ENCODE assay signal across 28 cellular contexts in genomic region chr12:69421548-69421947, GRCh38.
"Had no signal": no experiment of that assay in that cellular context is flagged by ENCODE, and none has a peak within 500 bp of the region (broad histone marks: within the 10 kb centered on the region; RNA-seq: fewer than 3 reads in every experiment).

No MANE protein-coding gene starts in this region.

- ATAC-seq: esophagus mucosa, gastrocnemius medialis, heart right ventricle, left colon, left lobe of liver, left ventricle myocardium superior, mucosa of descending colon had no signal

- H3K4me3 ChIP-seq: coronary artery, dorsolateral prefrontal cortex, esophagus squamous epithelium, gastrocnemius medialis, heart right ventricle, lower lobe of right lung, mucosa of descending colon had no signal

- DNase-seq: dermis blood vessel endothelial cell; dorsolateral prefrontal cortex; effector CD4-positive, alpha-beta T cell; effector memory CD4-positive, alpha-beta T cell; erythroblast; esophagus squamous epithelium; foreskin fibroblast; foreskin melanocyte; gastrocnemius medialis; glutamatergic neuron; head of caudate nucleus; heart right ventricle; hippocampal formation; left colon; left ventricle myocardium superior; lower lobe of right lung; mesenchymal stem cell; mucosa of descending colon; naive B cell had no signal

- H3K9me3 ChIP-seq: esophagus squamous epithelium, gastrocnemius medialis, heart right ventricle, lower lobe of right lung, mucosa of descending colon had no signal

- H3K4me1 Mint-ChIP-seq: naive B cell had no signal

- H3K36me3 Mint-ChIP-seq: mesothelial cell of epicardium, naive B cell had no signal

- H3K36me3 ChIP-seq: esophagus squamous epithelium, gastrocnemius medialis, heart right ventricle, lower lobe of right lung had no signal

- H3K4me3 Mint-ChIP-seq: mesothelial cell of epicardium, naive B cell had no signal

- H3K27ac ChIP-seq: coronary artery, dorsolateral prefrontal cortex, epithelial cell of prostate, esophagus squamous epithelium, gastrocnemius medialis, heart right ventricle, lower lobe of right lung had no signal

- H3K9me3 Mint-ChIP-seq: naive B cell had no signal

- FAIRE-seq: colon, endometrium, islet of Langerhans, keratinocyte had no signal

- H3K4me1 ChIP-seq: gastrocnemius medialis, lower lobe of right lung had no signal

- H3K27ac Mint-ChIP-seq: mesothelial cell of epicardium, naive B cell had no signal

- H3K27me3 Mint-ChIP-seq: naive B cell had no signal

- H3K27me3 ChIP-seq: dorsolateral prefrontal cortex, esophagus squamous epithelium, gastrocnemius medialis, heart right ventricle had no signal
